8 cellular contexts compared by ENCODE assay signal in genomic region chr16:81316176-81316496, GRCh38. TPM values are rescaled to one million over a fixed set of nuclear protein-coding genes. Genes with fewer than 3 reads are reported as not detected.
A peak's percentile ranks its signal among the peaks of the same experiment; 100 is the strongest.
DNase-seq lines count a peak whose midpoint lies in the region; ATAC-seq, FAIRE-seq and TF ChIP-seq lines count a peak whose summit lies in the region.

No MANE protein-coding gene starts in this region.

- no peak overlapping the region for H2BK12ac ChIP-seq in H9 (ENCODE audit: insufficient read length, low read depth, low read length)

- H3K4me1 Mint-ChIP-seq in H9 (peaks cover 41 to 45% of the 10 kb centered on the region in 2 experiments), glutamatergic neuron (ENCODE audit: low read depth, unreplicated experiment) (peaks cover 13% of the 10 kb centered on the region)

- H3K4me3 ChIP-seq in WERI-Rb-1 (ENCODE audit: low read depth, low read length) (peak overlapping the region; percentile 60; the same call in 1 of the 2 replicates), small intestine (ENCODE audit: low read depth in 1 of 2, low read length in 2 of 2) (peak overlapping the region in 1 of 2 donors; percentile 92)

- H3K4me3 Mint-ChIP-seq in H9: peak overlapping the region; percentile 89
- H3K4me3 Mint-ChIP-seq in glutamatergic neuron (ENCODE audit: unreplicated experiment): peak overlapping the region; percentile 89

- H4K5ac ChIP-seq in H9 (ENCODE audit: insufficient read length, low read depth, low read length): no peak overlapping the region

- H3K9me3 Mint-ChIP-seq in H9: no peaks in the 10 kb centered on the region
- peaks cover 15% of the 10 kb centered on the region for H3K9me3 Mint-ChIP-seq in glutamatergic neuron (ENCODE audit: unreplicated experiment)

- H3K36me3 ChIP-seq in WERI-Rb-1 (no peaks in the 10 kb centered on the region), small intestine (ENCODE audit: control insufficient read depth in 2 of 2, insufficient read depth in 2 of 2, low read length in 2 of 2) (no peaks in the 10 kb centered on the region)

- no peak overlapping the region for H4K91ac ChIP-seq in H9 (ENCODE audit: insufficient read length, low read depth, low read length)

- H3K36me3 Mint-ChIP-seq in H9 (ENCODE audit: insufficient read depth in 1 of 3, low read depth in 3 of 3): peaks cover 4 to 15% (median 13%) of the 10 kb centered on the region in 3 experiments; a peak in 5 of 7 replicates
- no peaks in the 10 kb centered on the region for H3K36me3 Mint-ChIP-seq in glutamatergic neuron (ENCODE audit: unreplicated experiment)

- H3K9ac ChIP-seq in H9 (ENCODE audit: extremely low read depth, insufficient read length, low read length): no peak overlapping the region

- H3K27ac Mint-ChIP-seq in H9 (no peak overlapping the region), glutamatergic neuron (ENCODE audit: unreplicated experiment) (peak overlapping the region; percentile 59)

- no peak overlapping the region for H3K27ac ChIP-seq in H9 (ENCODE audit: insufficient read length, low read depth, low read length)
- H3K27ac ChIP-seq in WERI-Rb-1: no peak overlapping the region
- H3K27ac ChIP-seq in small intestine (ENCODE audit: low read depth in 1 of 2, low read length in 1 of 2): no peak overlapping the region

- no peak overlapping the region for H2AK5ac ChIP-seq in H9 (ENCODE audit: insufficient read length, low read length)

- no peaks in the 10 kb centered on the region for H4K20me1 ChIP-seq in H9 (ENCODE audit: control insufficient read depth, insufficient read depth, insufficient read length)

- no peak overlapping the region for H3K56ac ChIP-seq in H9 (ENCODE audit: insufficient read length, low read depth, low read length)

- H2BK5ac ChIP-seq in H9 (ENCODE audit: insufficient read length, low read length): no peak overlapping the region

- WGBS in H9 (ENCODE audit: extremely low coverage, insufficient read length, low lambda C conversion rate): no CpG with 5 or more reads among the region's 5 CpGs
- 68 to 83% (median 70%) methylated on average over 5 of the region's 5 CpGs for WGBS in small intestine, 3 donors

- no peak overlapping the region for H2BK15ac ChIP-seq in H9 (ENCODE audit: low read depth, low read length)

- no peak overlapping the region for H2AFZ ChIP-seq in H9 (ENCODE audit: low read length)

- H4K8ac ChIP-seq in H9 (replicated peaks; ENCODE audit: insufficient read length, low read depth, low read length): no peak overlapping the region

- H2BK20ac ChIP-seq in H9 (ENCODE audit: low read depth, low read length, poor library complexity, severe bottlenecking): no peak overlapping the region

- DNase-seq in H9 (no peak), WERI-Rb-1 (no peak), glutamatergic neuron (no peak), small intestine (peak; percentile 2), urothelium cell line (ENCODE audit: low spot score) (no peak)
- no peak for DNase-seq in activated CD4-positive, alpha-beta T cell treated with anti-CD3 and anti-CD28 coated beads, Interleukin-2, amount 50 U/mL, for 4 hours

- no peak for ATAC-seq in GM19452 (IDR thresholded peaks at IDR 0.05; ENCODE audit: unreplicated experiment)
- no peak for ATAC-seq in HG03460 (IDR thresholded peaks at IDR 0.05; ENCODE audit: unreplicated experiment)

- H3K9me3 ChIP-seq in H9 (ENCODE audit: control insufficient read depth, low read depth, low read length) (no peaks in the 10 kb centered on the region), WERI-Rb-1 (ENCODE audit: severe bottlenecking) (no peaks in the 10 kb centered on the region), small intestine (ENCODE audit: control insufficient read depth, low read depth) (no peaks in the 10 kb centered on the region)

- TF ChIP-seq CTCF in H9 (conservative IDR thresholded peaks at IDR 0.05) (no peak), WERI-Rb-1 (IDR thresholded peaks at IDR 0.05; ENCODE audit: low read depth, low read length) (no peak), glutamatergic neuron (IDR thresholded peaks at IDR 0.05; ENCODE audit: partially characterized antibody, unreplicated experiment) (no peak)

- H3K18ac ChIP-seq in H9 (ENCODE audit: insufficient read length, low read depth, low read length): no peak overlapping the region

- no peaks in the 10 kb centered on the region for H3K27me3 Mint-ChIP-seq in H9 (ENCODE audit: low read depth)
- H3K27me3 Mint-ChIP-seq in glutamatergic neuron (ENCODE audit: unreplicated experiment): peaks cover 8% of the 10 kb centered on the region

- H3T11ph ChIP-seq in H9 (ENCODE audit: low read length): no peak overlapping the region

- no peak overlapping the region for H3K14ac ChIP-seq in H9 (ENCODE audit: insufficient read depth, low read length)

- H3K4me1 ChIP-seq in H9 (ENCODE audit: insufficient read depth, low read length): peaks cover 4% of the 10 kb centered on the region
- peaks cover 4 to 10% of the 10 kb centered on the region in 2 donors for H3K4me1 ChIP-seq in small intestine (ENCODE audit: control insufficient read depth in 2 of 2, insufficient read depth in 1 of 2, low read depth in 1 of 2, low read length in 1 of 2)

- H3K79me2 ChIP-seq in H9 (ENCODE audit: insufficient read depth, low read length): peaks cover 26% of the 10 kb centered on the region; the same call in 1 of the 2 replicates

- no peaks in the 10 kb centered on the region for H3K27me3 ChIP-seq in H9 (ENCODE audit: insufficient read depth, low read length)
- H3K27me3 ChIP-seq in WERI-Rb-1 (ENCODE audit: insufficient read depth, low read depth, severe bottlenecking): no peaks in the 10 kb centered on the region
- no peaks in the 10 kb centered on the region for H3K27me3 ChIP-seq in small intestine (ENCODE audit: control insufficient read depth in 2 of 2, insufficient read depth in 2 of 2, low read length in 2 of 2)

- no peak overlapping the region for H3K4ac ChIP-seq in H9 (ENCODE audit: low read depth, low read length)

- H3K4me2 ChIP-seq in H9 (ENCODE audit: insufficient read depth, insufficient read length, low read length): peak overlapping the region; percentile 62

- peaks cover 16% of the 10 kb centered on the region for H3K23me2 ChIP-seq in H9 (ENCODE audit: insufficient read length, low read depth, low read length, poor library complexity, severe bottlenecking)

- FAIRE-seq in small intestine (lab: Jason Lieb, UNC) (no peak), urothelium cell line (lab: Jason Lieb, UNC) (no peak)

- H3K79me1 ChIP-seq in H9 (ENCODE audit: insufficient read depth, low read depth, low read length, poor library complexity, severe bottlenecking): peaks cover 10% of the 10 kb centered on the region

- no peak overlapping the region for H3K23ac ChIP-seq in H9 (ENCODE audit: insufficient read length, low read depth, low read length)

- no peak overlapping the region for H2BK120ac ChIP-seq in H9 (ENCODE audit: low read depth, low read length, poor library complexity, severe bottlenecking)

RNA-seq across cellular contexts. Expression of gene GAN, which starts 1.4 kb away (rescaled TPM):
- total RNA-seq in H9 (2021) (20.3 and 20.9 TPM in 2 replicates), glutamatergic neuron (ENCODE audit: unreplicated experiment) (14.4 TPM)
- 1 to 10 TPM in 1 of 3 donors, under 1 TPM in 2; 0.27 to 1.8 (median 0.89) TPM for polyA plus RNA-seq in small intestine
